ENCODE assay signal across 8 cellular contexts in genomic region chr18:75212626-75213110, GRCh38. TPM values are rescaled to one million over a fixed set of nuclear protein-coding genes. Genes with fewer than 3 reads are reported as not detected.
A peak's percentile ranks its signal among the peaks of the same experiment; 100 is the strongest.
DNase-seq lines count a peak whose midpoint lies in the region; ATAC-seq and TF ChIP-seq lines count a peak whose summit lies in the region.

No MANE protein-coding gene starts in this region.

- H3K36me3 ChIP-seq in OCI-LY3 (replicated peaks; ENCODE audit: low read depth, low read length) (peaks cover 37% of the 10 kb centered on the region), prostate gland (no peaks in the 10 kb centered on the region), body of pancreas (replicated peaks in 1 of 2; ENCODE audit: insufficient read depth in 1 of 2, low read depth in 2 of 2) (no peaks in the 10 kb centered on the region)

- peaks cover 22% of the 10 kb centered on the region for H3K27me3 Mint-ChIP-seq in endothelial cell (ENCODE audit: unreplicated experiment)

- ATAC-seq in GM18511 (IDR thresholded peaks at IDR 0.05; ENCODE audit: unreplicated experiment) (no peak), body of pancreas (no peak)

- TF ChIP-seq CTCF in OCI-LY3 (IDR thresholded peaks at IDR 0.05; ENCODE audit: low read depth, low read length): no peak
- no peak for TF ChIP-seq CTCF in endothelial cell (IDR thresholded peaks at IDR 0.05; ENCODE audit: unreplicated experiment)
- no peak for TF ChIP-seq CTCF in prostate gland (IDR thresholded peaks at IDR 0.05)
- no peak for TF ChIP-seq CTCF in body of pancreas (IDR thresholded peaks at IDR 0.05)

- H3K9me3 ChIP-seq in OCI-LY3 (ENCODE audit: insufficient read depth, low read length) (no peaks in the 10 kb centered on the region), prostate gland (no peaks in the 10 kb centered on the region), body of pancreas (no peaks in the 10 kb centered on the region)

- no peaks in the 10 kb centered on the region for H3K27me3 ChIP-seq in OCI-LY3 (ENCODE audit: low read depth, low read length)
- no peaks in the 10 kb centered on the region for H3K27me3 ChIP-seq in prostate gland (replicated peaks; ENCODE audit: insufficient read depth)
- H3K27me3 ChIP-seq in body of pancreas: no peaks in the 10 kb centered on the region

- H3K4me3 ChIP-seq in OCI-LY3 (ENCODE audit: low read length) (peak overlapping the region; percentile 78), prostate gland (peak overlapping the region; percentile 68 to 71), body of pancreas (no peak overlapping the region)

- peaks cover 91% of the 10 kb centered on the region for H3K79me2 ChIP-seq in OCI-LY3 (ENCODE audit: low read length)

- peak overlapping the region; percentile 74 for H3K27ac Mint-ChIP-seq in endothelial cell (ENCODE audit: unreplicated experiment)

- peaks cover 34% of the 10 kb centered on the region for H3K4me1 Mint-ChIP-seq in endothelial cell (ENCODE audit: unreplicated experiment)

- no peaks in the 10 kb centered on the region for H3K9me3 Mint-ChIP-seq in endothelial cell (ENCODE audit: unreplicated experiment)

- H3K27ac ChIP-seq in OCI-LY3 (ENCODE audit: low read length): no peak overlapping the region
- H3K27ac ChIP-seq in prostate gland: peak overlapping the region; percentile 80 to 82
- H3K27ac ChIP-seq in body of pancreas: peak overlapping the region in 2 of 4 donors; percentile 69 to 82

- peak overlapping the region; percentile 75 for H3K9ac ChIP-seq in OCI-LY3 (ENCODE audit: low read length)

- peaks cover 17% of the 10 kb centered on the region for H3K36me3 Mint-ChIP-seq in endothelial cell (ENCODE audit: low read depth, unreplicated experiment)

- intact Hi-C loops in prostate gland (cut with DNase I) (loop anchor here (5.0 kb wide), 1 partner anchor 50 kb away; no protein-coding TSS in a partner anchor), body of pancreas (cut with DNase I) (no loop called here)

- TF ChIP-seq POLR2A in prostate gland (IDR thresholded peaks at IDR 0.05) (no peak), body of pancreas (IDR thresholded peaks at IDR 0.05) (no peak)

- DNase-seq in ELR (ENCODE audit: low read depth) (peak; percentile 28), endothelial cell (ENCODE audit: low spot score) (no peak), prostate gland (ENCODE audit: low spot score) (no peak), NCI-H345 treated with DMSO at 0.1 percent for 48 hours (lab: John Stamatoyannopoulos, UW; ENCODE audit: unreplicated experiment) (no peak), body of pancreas (no peak), DMS153 (lab: John Stamatoyannopoulos, UW) (no peak)

- no peak overlapping the region for H2AFZ ChIP-seq in OCI-LY3 (ENCODE audit: low read depth, low read length)

- H3K4me1 ChIP-seq in OCI-LY3 (ENCODE audit: low read length) (peaks cover 43% of the 10 kb centered on the region), prostate gland (replicated peaks) (peaks cover 4% of the 10 kb centered on the region), body of pancreas (peaks cover 41% of the 10 kb centered on the region)

- WGBS in prostate gland: 21% methylated on average over 8 of the region's 8 CpGs
- WGBS in body of pancreas, 2 donors: 21 to 35% methylated on average over 8 of the region's 8 CpGs

- H4K20me1 ChIP-seq in OCI-LY3 (ENCODE audit: insufficient read depth, low read length): peaks cover 56% of the 10 kb centered on the region

- H3K4me3 Mint-ChIP-seq in endothelial cell (ENCODE audit: unreplicated experiment): peak overlapping the region; percentile 95

- peak overlapping the region; percentile 85 for H3K4me2 ChIP-seq in OCI-LY3 (ENCODE audit: low read length)

RNA-seq across cellular contexts. Expression of gene TSHZ1, which starts 2.1 kb away (rescaled TPM):
- total RNA-seq in endothelial cell (ENCODE audit: unreplicated experiment) (16.3 TPM), prostate gland (10 to 100 TPM; 18.2 to 48.6 TPM), body of pancreas (10 to 100 TPM in 1 of 2 donors, 1 to 10 TPM in 1; 8.3 to 11.2 TPM)

RNA-seq across cellular contexts. Expression of gene PTGR3, which starts 3.7 kb away (rescaled TPM):
- total RNA-seq in endothelial cell (ENCODE audit: unreplicated experiment) (26.3 TPM), prostate gland (10 to 100 TPM; 25.6 to 32.2 TPM), body of pancreas (10 to 100 TPM in 1 of 2 donors, 1 to 10 TPM in 1; 8.9 to 26.5 TPM)

Comparison
In these comparisons a context has a peak if more than half of its experiments do, and no peak if none do; other contexts are left out.
1. H3K4me3 ChIP-seq: peak in OCI-LY3 (single experiment) and prostate gland (2 of 2); none in body of pancreas (0 of 2).